Comparison of ENCODE assay signal across 1 cellular context in genomic region chr12:126390969-126391566, GRCh38.
TF ChIP-seq lines count a peak whose summit lies in the region.

No MANE protein-coding gene starts in this region.

TF ChIP-seq in HepG2, 621 proteins besides CTCF, POLR2A, EP300 and RAD21 (continued from another document):
- TF ChIP-seq ZNF407 (CRISPR knock-in tag; IDR thresholded peaks at IDR 0.05; ENCODE audit: not compliant biosample characterization) (no peak), ZSCAN5A (CRISPR knock-in tag; IDR thresholded peaks at IDR 0.05; ENCODE audit: borderline replicate concordance) (no peak), ZNF460 (CRISPR knock-in tag; IDR thresholded peaks at IDR 0.05; ENCODE audit: borderline replicate concordance) (no peak), PHF5A (CRISPR knock-in tag; IDR thresholded peaks at IDR 0.05; ENCODE audit: low read depth, unreplicated experiment) (no peak), RXRB (CRISPR knock-in tag; IDR thresholded peaks at IDR 0.05; ENCODE audit: borderline replicate concordance) (no peak), IRF2 (CRISPR knock-in tag; IDR thresholded peaks at IDR 0.05) (no peak), NR2C2 (CRISPR knock-in tag; IDR thresholded peaks at IDR 0.05; ENCODE audit: borderline replicate concordance) (no peak), ZNF256 (CRISPR knock-in tag; conservative IDR thresholded peaks at IDR 0.05) (no peak), ZNF577 (CRISPR knock-in tag; IDR thresholded peaks at IDR 0.05; ENCODE audit: borderline replicate concordance, low read depth) (no peak), ZFP36 (IDR thresholded peaks at IDR 0.05; ENCODE audit: borderline replicate concordance, low read depth, low read length, partially characterized antibody) (no peak), JDP2 (CRISPR knock-in tag; IDR thresholded peaks at IDR 0.05; ENCODE audit: borderline replicate concordance) (no peak), RFX5 (IDR thresholded peaks at IDR 0.05; ENCODE audit: low read depth, low read length) (no peak), DNMT3B (CRISPR knock-in tag; conservative IDR thresholded peaks at IDR 0.05) (no peak)
- TF ChIP-seq, protein P1, sequence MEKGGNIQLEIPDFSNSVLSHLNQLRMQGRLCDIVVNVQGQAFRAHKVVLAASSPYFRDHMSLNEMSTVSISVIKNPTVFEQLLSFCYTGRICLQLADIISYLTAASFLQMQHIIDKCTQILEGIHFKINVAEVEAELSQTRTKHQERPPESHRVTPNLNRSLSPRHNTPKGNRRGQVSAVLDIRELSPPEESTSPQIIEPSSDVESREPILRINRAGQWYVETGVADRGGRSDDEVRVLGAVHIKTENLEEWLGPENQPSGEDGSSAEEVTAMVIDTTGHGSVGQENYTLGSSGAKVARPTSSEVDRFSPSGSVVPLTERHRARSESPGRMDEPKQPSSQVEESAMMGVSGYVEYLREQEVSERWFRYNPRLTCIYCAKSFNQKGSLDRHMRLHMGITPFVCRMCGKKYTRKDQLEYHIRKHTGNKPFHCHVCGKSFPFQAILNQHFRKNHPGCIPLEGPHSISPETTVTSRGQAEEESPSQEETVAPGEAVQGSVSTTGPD (CRISPR knock-in tag; IDR thresholded peaks at IDR 0.05) = no peak
- TF ChIP-seq, protein P2, sequence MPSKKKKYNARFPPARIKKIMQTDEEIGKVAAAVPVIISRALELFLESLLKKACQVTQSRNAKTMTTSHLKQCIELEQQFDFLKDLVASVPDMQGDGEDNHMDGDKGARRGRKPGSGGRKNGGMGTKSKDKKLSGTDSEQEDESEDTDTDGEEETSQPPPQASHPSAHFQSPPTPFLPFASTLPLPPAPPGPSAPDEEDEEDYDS (CRISPR knock-in tag; IDR thresholded peaks at IDR 0.05) = no peak
- TF ChIP-seq, protein P3, sequence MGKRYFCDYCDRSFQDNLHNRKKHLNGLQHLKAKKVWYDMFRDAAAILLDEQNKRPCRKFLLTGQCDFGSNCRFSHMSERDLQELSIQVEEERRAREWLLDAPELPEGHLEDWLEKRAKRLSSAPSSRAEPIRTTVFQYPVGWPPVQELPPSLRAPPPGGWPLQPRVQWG (CRISPR knock-in tag; IDR thresholded peaks at IDR 0.05; ENCODE audit: borderline replicate concordance, low read depth) = no peak
TF ChIP-seq in HepG2: peak in this region for 0.
